In the genomic region with DNA sequence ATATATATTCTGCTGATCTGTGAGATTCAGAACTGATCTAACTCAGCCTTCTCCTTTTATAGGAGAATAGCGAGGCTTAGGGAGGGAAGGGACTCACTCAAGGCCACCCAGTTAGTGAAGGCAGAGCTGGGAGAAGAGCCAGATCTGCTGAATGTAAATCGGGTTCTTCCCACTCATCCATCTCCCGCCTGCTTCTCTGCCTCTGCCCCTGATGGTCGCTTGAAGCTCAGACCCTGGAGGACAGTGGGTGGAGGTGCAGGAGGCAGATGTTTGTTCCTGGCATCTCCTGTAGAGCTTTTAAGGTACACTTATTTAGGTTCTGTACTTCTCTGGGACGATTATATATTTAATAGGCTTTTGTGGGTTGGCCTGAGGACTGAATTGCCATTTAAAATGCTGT, we compare ENCODE assay signal across 1 cellular context.
TF ChIP-seq lines count a peak whose summit lies in the region.

No MANE protein-coding gene starts in this region.

TF ChIP-seq in liver, 16 proteins besides CTCF, POLR2A, EP300 and RAD21:
- TF ChIP-seq FOXA1 (IDR thresholded peaks at IDR 0.05) (no peak), HNF4G (IDR thresholded peaks at IDR 0.05) (no peak), TAF1 (conservative IDR thresholded peaks at IDR 0.05) (no peak), HNF4A (conservative IDR thresholded peaks at IDR 0.05) (no peak), NR2F2 (IDR thresholded peaks at IDR 0.05) (no peak), YY1 (IDR thresholded peaks at IDR 0.05) (no peak), FOXA2 (IDR thresholded peaks at IDR 0.05) (no peak), EGR1 (IDR thresholded peaks at IDR 0.05; ENCODE audit: low read depth in 2 of 2) (no peak), SP1 (IDR thresholded peaks at IDR 0.05) (no peak), REST (IDR thresholded peaks at IDR 0.05) (no peak), JUND (IDR thresholded peaks at IDR 0.05) (no peak), GABPA (IDR thresholded peaks at IDR 0.05 in 1 of 2, conservative IDR thresholded peaks at IDR 0.05 in 1 of 2) (no peak), MAX (IDR thresholded peaks at IDR 0.05) (no peak), RXRA (IDR thresholded peaks at IDR 0.05) (no peak)
- TF ChIP-seq, protein P1, sequence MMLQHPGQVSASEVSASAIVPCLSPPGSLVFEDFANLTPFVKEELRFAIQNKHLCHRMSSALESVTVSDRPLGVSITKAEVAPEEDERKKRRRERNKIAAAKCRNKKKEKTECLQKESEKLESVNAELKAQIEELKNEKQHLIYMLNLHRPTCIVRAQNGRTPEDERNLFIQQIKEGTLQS (IDR thresholded peaks at IDR 0.05) = no peak
- TF ChIP-seq, protein P2, sequence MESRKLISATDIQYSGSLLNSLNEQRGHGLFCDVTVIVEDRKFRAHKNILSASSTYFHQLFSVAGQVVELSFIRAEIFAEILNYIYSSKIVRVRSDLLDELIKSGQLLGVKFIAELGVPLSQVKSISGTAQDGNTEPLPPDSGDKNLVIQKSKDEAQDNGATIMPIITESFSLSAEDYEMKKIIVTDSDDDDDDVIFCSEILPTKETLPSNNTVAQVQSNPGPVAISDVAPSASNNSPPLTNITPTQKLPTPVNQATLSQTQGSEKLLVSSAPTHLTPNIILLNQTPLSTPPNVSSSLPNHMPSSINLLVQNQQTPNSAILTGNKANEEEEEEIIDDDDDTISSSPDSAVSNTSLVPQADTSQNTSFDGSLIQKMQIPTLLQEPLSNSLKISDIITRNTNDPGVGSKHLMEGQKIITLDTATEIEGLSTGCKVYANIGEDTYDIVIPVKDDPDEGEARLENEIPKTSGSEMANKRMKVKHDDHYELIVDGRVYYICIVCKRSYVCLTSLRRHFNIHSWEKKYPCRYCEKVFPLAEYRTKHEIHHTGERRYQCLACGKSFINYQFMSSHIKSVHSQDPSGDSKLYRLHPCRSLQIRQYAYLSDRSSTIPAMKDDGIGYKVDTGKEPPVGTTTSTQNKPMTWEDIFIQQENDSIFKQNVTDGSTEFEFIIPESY (IDR thresholded peaks at IDR 0.05) = no peak
